8 cellular contexts compared by ENCODE assay signal in the genomic region with DNA sequence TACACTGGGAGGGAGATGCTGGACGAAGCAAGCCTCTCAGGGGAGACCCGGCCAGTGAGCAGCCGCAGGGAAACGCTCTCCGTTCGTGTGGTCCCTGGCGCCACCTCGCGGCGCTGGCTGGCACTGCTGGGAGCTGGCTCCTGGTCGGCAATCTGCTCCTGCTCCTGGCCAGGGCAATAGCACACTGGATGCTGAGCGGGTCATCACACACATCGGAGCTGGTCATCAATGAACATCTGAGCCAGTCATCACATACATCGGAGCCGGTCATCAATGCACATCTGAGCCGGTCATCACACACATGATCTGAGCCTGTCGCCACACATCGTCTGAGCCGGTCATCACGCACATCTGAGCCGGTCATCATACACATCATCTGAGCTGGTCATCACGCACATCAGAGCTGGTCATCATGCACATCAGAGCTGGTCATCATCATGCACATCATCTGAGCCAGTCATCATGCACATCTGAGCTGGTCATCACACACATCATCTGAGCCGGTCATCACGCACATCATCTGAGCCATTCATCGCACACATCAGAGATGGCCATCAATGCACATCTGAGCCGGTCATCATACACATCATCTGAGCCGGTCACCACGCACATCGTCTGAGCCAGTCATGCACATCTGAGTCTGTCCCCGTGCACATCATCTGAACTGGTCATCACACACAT.
DNase-seq lines count a peak whose midpoint lies in the region; ATAC-seq and TF ChIP-seq lines count a peak whose summit lies in the region.

No MANE protein-coding gene starts in this region.

- no peak overlapping the region for H3K27ac Mint-ChIP-seq in activated CD4-positive, alpha-beta T cell treated with anti-CD3 and anti-CD28 coated beads, Interleukin-2, amount 10 ng/mL, durations not matched to agents 7 days and 5 days
- no peak overlapping the region for H3K27ac Mint-ChIP-seq in chondrocyte (ENCODE audit: unreplicated experiment)

- peaks cover 13% of the 10 kb centered on the region for H3K27me3 Mint-ChIP-seq in activated CD4-positive, alpha-beta T cell treated with anti-CD3 and anti-CD28 coated beads, Interleukin-2, amount 10 ng/mL, durations not matched to agents 7 days and 5 days
- H3K27me3 Mint-ChIP-seq in chondrocyte (ENCODE audit: low read depth): peaks cover 67% of the 10 kb centered on the region

- POLR2A ChIA-PET in activated CD4-positive, alpha-beta T cell treated with anti-CD3 and anti-CD28 coated beads, Interleukin-2, amount 10 ng/mL, durations not matched to agents 7 days and 5 days (lab: Charles Lee): no interaction called here

- ATAC-seq in left lobe of liver (peak; percentile 85), GM18867 (IDR thresholded peaks at IDR 0.05; ENCODE audit: unreplicated experiment) (no peak)

- peak; percentile 88 for TF ChIP-seq CTCF in chondrocyte (IDR thresholded peaks at IDR 0.05)

- DNase-seq in AG08396 (ENCODE audit: low spot score): peak; percentile 92
- peak; percentile 34 for DNase-seq in GOT3 (lab: John Stamatoyannopoulos, UW)
- DNase-seq in NCI-H446 treated with DMSO at 0.1 percent for 48 hours (lab: John Stamatoyannopoulos, UW): peak; percentile 16
- DNase-seq in activated CD4-positive, alpha-beta T cell treated with anti-CD3 and anti-CD28 coated beads, Interleukin-2, amount 10 ng/mL, durations not matched to agents 7 days and 5 days: peak; percentile 62
- no peak for DNase-seq in chondrocyte (ENCODE audit: low spot score)
- DNase-seq in left lobe of liver (ENCODE audit: low spot score): peak; percentile 74
- peak; percentile 49 to 71 for DNase-seq in stimulated activated CD4-positive, alpha-beta T cell treated with anti-CD3 and anti-CD28 coated beads, Interleukin-4, amount 100 ng/mL, for 4 hours

- no peak overlapping the region for H3K4me3 Mint-ChIP-seq in activated CD4-positive, alpha-beta T cell treated with anti-CD3 and anti-CD28 coated beads, Interleukin-2, amount 10 ng/mL, durations not matched to agents 7 days and 5 days
- no peak overlapping the region for H3K4me3 Mint-ChIP-seq in chondrocyte (ENCODE audit: unreplicated experiment)

- H3K36me3 Mint-ChIP-seq in activated CD4-positive, alpha-beta T cell treated with anti-CD3 and anti-CD28 coated beads, Interleukin-2, amount 10 ng/mL, durations not matched to agents 7 days and 5 days (ENCODE audit: low read depth): no peaks in the 10 kb centered on the region
- peaks cover 1% of the 10 kb centered on the region for H3K36me3 Mint-ChIP-seq in chondrocyte (ENCODE audit: low read depth)

- CTCF ChIA-PET in activated CD4-positive, alpha-beta T cell treated with anti-CD3 and anti-CD28 coated beads, Interleukin-2, amount 10 ng/mL, durations not matched to agents 7 days and 5 days (lab: Charles Lee): interaction anchor here (0.7 to 3.4 kb wide), 6 partner anchors 8 to 306 kb away, joined by 3 to 21 read pairs (median 3); no protein-coding TSS in a partner anchor

- no peaks in the 10 kb centered on the region for H3K4me1 Mint-ChIP-seq in activated CD4-positive, alpha-beta T cell treated with anti-CD3 and anti-CD28 coated beads, Interleukin-2, amount 10 ng/mL, durations not matched to agents 7 days and 5 days
- no peaks in the 10 kb centered on the region for H3K4me1 Mint-ChIP-seq in chondrocyte (ENCODE audit: low read depth)

- no peaks in the 10 kb centered on the region for H3K9me3 Mint-ChIP-seq in activated CD4-positive, alpha-beta T cell treated with anti-CD3 and anti-CD28 coated beads, Interleukin-2, amount 10 ng/mL, durations not matched to agents 7 days and 5 days
- no peaks in the 10 kb centered on the region for H3K9me3 Mint-ChIP-seq in chondrocyte (ENCODE audit: low read depth)
